Comparison of ENCODE assay signal across 1 cellular context in genomic region chr1:163614346-163614745, GRCh38.
TF ChIP-seq lines count a peak whose summit lies in the region.

No MANE protein-coding gene starts in this region.

TF ChIP-seq in WTC11, 78 proteins besides CTCF, POLR2A, EP300 and RAD21 (continued from another document):
- TF ChIP-seq, protein P1, sequence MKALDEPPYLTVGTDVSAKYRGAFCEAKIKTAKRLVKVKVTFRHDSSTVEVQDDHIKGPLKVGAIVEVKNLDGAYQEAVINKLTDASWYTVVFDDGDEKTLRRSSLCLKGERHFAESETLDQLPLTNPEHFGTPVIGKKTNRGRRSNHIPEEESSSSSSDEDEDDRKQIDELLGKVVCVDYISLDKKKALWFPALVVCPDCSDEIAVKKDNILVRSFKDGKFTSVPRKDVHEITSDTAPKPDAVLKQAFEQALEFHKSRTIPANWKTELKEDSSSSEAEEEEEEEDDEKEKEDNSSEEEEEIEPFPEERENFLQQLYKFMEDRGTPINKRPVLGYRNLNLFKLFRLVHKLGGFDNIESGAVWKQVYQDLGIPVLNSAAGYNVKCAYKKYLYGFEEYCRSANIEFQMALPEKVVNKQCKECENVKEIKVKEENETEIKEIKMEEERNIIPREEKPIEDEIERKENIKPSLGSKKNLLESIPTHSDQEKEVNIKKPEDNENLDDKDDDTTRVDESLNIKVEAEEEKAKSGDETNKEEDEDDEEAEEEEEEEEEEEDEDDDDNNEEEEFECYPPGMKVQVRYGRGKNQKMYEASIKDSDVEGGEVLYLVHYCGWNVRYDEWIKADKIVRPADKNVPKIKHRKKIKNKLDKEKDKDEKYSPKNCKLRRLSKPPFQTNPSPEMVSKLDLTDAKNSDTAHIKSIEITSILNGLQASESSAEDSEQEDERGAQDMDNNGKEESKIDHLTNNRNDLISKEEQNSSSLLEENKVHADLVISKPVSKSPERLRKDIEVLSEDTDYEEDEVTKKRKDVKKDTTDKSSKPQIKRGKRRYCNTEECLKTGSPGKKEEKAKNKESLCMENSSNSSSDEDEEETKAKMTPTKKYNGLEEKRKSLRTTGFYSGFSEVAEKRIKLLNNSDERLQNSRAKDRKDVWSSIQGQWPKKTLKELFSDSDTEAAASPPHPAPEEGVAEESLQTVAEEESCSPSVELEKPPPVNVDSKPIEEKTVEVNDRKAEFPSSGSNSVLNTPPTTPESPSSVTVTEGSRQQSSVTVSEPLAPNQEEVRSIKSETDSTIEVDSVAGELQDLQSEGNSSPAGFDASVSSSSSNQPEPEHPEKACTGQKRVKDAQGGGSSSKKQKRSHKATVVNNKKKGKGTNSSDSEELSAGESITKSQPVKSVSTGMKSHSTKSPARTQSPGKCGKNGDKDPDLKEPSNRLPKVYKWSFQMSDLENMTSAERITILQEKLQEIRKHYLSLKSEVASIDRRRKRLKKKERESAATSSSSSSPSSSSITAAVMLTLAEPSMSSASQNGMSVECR (CRISPR knock-in tag; IDR thresholded peaks at IDR 0.05; ENCODE audit: borderline replicate concordance), result no peak
- no peak for TF ChIP-seq NFYB (CRISPR knock-in tag; conservative IDR thresholded peaks at IDR 0.05; ENCODE audit: low read depth)
- no peak for TF ChIP-seq NFE2L1 (CRISPR knock-in tag; IDR thresholded peaks at IDR 0.05)
- no peak for TF ChIP-seq PRDM15 (CRISPR knock-in tag; IDR thresholded peaks at IDR 0.05)
